25 cellular contexts compared by ENCODE assay signal in genomic region chr10:55897436-55897835, GRCh38.
"Had no signal": no experiment of that assay in that cellular context is flagged by ENCODE, and none has a peak within 500 bp of the region (broad histone marks: within the 10 kb centered on the region; RNA-seq: fewer than 3 reads in every experiment).

No MANE protein-coding gene starts in this region.

- H3K4me1 Mint-ChIP-seq: activated CD4-positive, alpha-beta T cell treated with anti-CD3 and anti-CD28 coated beads for 36 hours; activated CD8-positive, alpha-beta memory T cell treated with anti-CD3 and anti-CD28 coated beads, Interleukin-2, amount 10 ng/mL, durations not matched to agents 7 days and 5 days; naive thymus-derived CD4-positive, alpha-beta T cell; stimulated activated naive CD8-positive, alpha-beta T cell treated with anti-CD3 and anti-CD28 coated beads, Interleukin-15, amount 100 ng/mL, for 72 hours had no signal

- H3K4me3 ChIP-seq: colonic mucosa, gastroesophageal sphincter, hepatocyte, right lobe of liver, thyroid gland, upper lobe of left lung, vagina had no signal

- H3K27me3 ChIP-seq: colonic mucosa, gastroesophageal sphincter, hepatocyte, right lobe of liver, thyroid gland, upper lobe of left lung, vagina had no signal

- ATAC-seq: activated CD4-positive, alpha-beta T cell treated with anti-CD3 and anti-CD28 coated beads for 36 hours; activated CD8-positive, alpha-beta memory T cell treated with anti-CD3 and anti-CD28 coated beads, Interleukin-2, amount 10 ng/mL, durations not matched to agents 7 days and 5 days; activated CD8-positive, alpha-beta T cell treated with anti-CD3 and anti-CD28 coated beads, Interleukin-2, amount 10 ng/mL, durations not matched to agents 7 days and 5 days; activated naive CD4-positive, alpha-beta T cell treated with anti-CD3 and anti-CD28 coated beads, Interleukin-2, amount 50 U/mL, for 72 hours; gastroesophageal sphincter; naive thymus-derived CD4-positive, alpha-beta T cell; right lobe of liver; stimulated activated naive CD8-positive, alpha-beta T cell treated with anti-CD3 and anti-CD28 coated beads, Interleukin-15, amount 100 ng/mL, for 72 hours had no signal

- H3K27me3 Mint-ChIP-seq: activated CD4-positive, alpha-beta T cell treated with anti-CD3 and anti-CD28 coated beads for 36 hours; activated CD8-positive, alpha-beta memory T cell treated with anti-CD3 and anti-CD28 coated beads, Interleukin-2, amount 10 ng/mL, durations not matched to agents 7 days and 5 days; naive thymus-derived CD4-positive, alpha-beta T cell; stimulated activated naive CD8-positive, alpha-beta T cell treated with anti-CD3 and anti-CD28 coated beads, Interleukin-15, amount 100 ng/mL, for 72 hours had no signal

- H3K27ac Mint-ChIP-seq: activated CD4-positive, alpha-beta T cell treated with anti-CD3 and anti-CD28 coated beads for 36 hours; activated CD8-positive, alpha-beta memory T cell treated with anti-CD3 and anti-CD28 coated beads, Interleukin-2, amount 10 ng/mL, durations not matched to agents 7 days and 5 days; activated CD8-positive, alpha-beta T cell treated with anti-CD3 and anti-CD28 coated beads, Interleukin-2, amount 10 ng/mL, durations not matched to agents 7 days and 5 days; activated naive CD4-positive, alpha-beta T cell treated with anti-CD3 and anti-CD28 coated beads, Interleukin-2, amount 50 U/mL, for 72 hours; activated T-helper 2 cell treated with anti-CD3 and anti-CD28 coated beads, Interferon-gamma antibody, Interleukin-2, Interleukin-4, amounts not matched to agents 10 μg/mL and 5 μg/mL and 100 μg/mL, durations not matched to agents 14 hours and 24 hours and 36 hours; naive thymus-derived CD4-positive, alpha-beta T cell; stimulated activated naive CD8-positive, alpha-beta T cell treated with anti-CD3 and anti-CD28 coated beads, Interleukin-15, amount 100 ng/mL, for 72 hours had no signal

- DNase-seq: activated CD4-positive, alpha-beta T cell treated with anti-CD3 and anti-CD28 coated beads for 36 hours; activated CD4-positive, CD25-positive, alpha-beta regulatory T cell; activated CD8-positive, alpha-beta memory T cell treated with anti-CD3 and anti-CD28 coated beads, Interleukin-2, amount 10 ng/mL, durations not matched to agents 7 days and 5 days; activated CD8-positive, alpha-beta T cell treated with anti-CD3 and anti-CD28 coated beads, Interleukin-2, amount 10 ng/mL, durations not matched to agents 7 days and 5 days; activated T-cell treated with anti-CD3 and anti-CD28 coated beads, Interleukin-2, amount 50 U/mL, for 48 hours; anterior cingulate cortex; cerebellar nuclear complex; colonic mucosa; effector memory CD4-positive, alpha-beta T cell; erythroblast; midbrain; naive thymus-derived CD4-positive, alpha-beta T cell; right lobe of liver; stimulated activated CD4-positive, alpha-beta T cell treated with anti-CD3 and anti-CD28 coated beads, Interleukin-12 subunit alpha, Interleukin-12 subunit beta, amount 100 ng/mL, for 4 hours; stimulated activated CD4-positive, alpha-beta T cell treated with anti-CD3 and anti-CD28 coated beads, Interleukin-4, amount 100 ng/mL, for 1 hour; stimulated activated naive CD8-positive, alpha-beta T cell treated with anti-CD3 and anti-CD28 coated beads, Interleukin-15, amount 100 ng/mL, for 72 hours; substantia nigra; thyroid gland; upper lobe of left lung had no signal

- H3K36me3 Mint-ChIP-seq: activated CD8-positive, alpha-beta memory T cell treated with anti-CD3 and anti-CD28 coated beads, Interleukin-2, amount 10 ng/mL, durations not matched to agents 7 days and 5 days; naive thymus-derived CD4-positive, alpha-beta T cell had no signal

- H3K4me1 ChIP-seq: colonic mucosa, gastroesophageal sphincter, right lobe of liver, thyroid gland, upper lobe of left lung, vagina had no signal

- H3K4me3 Mint-ChIP-seq: activated CD4-positive, alpha-beta T cell treated with anti-CD3 and anti-CD28 coated beads for 36 hours; activated CD8-positive, alpha-beta memory T cell treated with anti-CD3 and anti-CD28 coated beads, Interleukin-2, amount 10 ng/mL, durations not matched to agents 7 days and 5 days; activated CD8-positive, alpha-beta T cell treated with anti-CD3 and anti-CD28 coated beads, Interleukin-2, amount 10 ng/mL, durations not matched to agents 7 days and 5 days; naive thymus-derived CD4-positive, alpha-beta T cell; stimulated activated naive CD8-positive, alpha-beta T cell treated with anti-CD3 and anti-CD28 coated beads, Interleukin-15, amount 100 ng/mL, for 72 hours had no signal

- H3K27ac ChIP-seq: colonic mucosa, gastroesophageal sphincter, hepatocyte, right lobe of liver, thyroid gland, upper lobe of left lung, vagina had no signal

- H3K9me3 Mint-ChIP-seq: neural crest cell had no signal

- H3K9me3 ChIP-seq: colonic mucosa, gastroesophageal sphincter, right lobe of liver, thyroid gland, upper lobe of left lung, vagina had no signal

- H3K36me3 ChIP-seq: colonic mucosa, gastroesophageal sphincter, right lobe of liver, thyroid gland, upper lobe of left lung, vagina had no signal
